In genomic region chr12:115010324-115010995, GRCh38 we compare ENCODE assay signal across 26 cellular contexts.
DNase-seq lines count a peak whose midpoint lies in the region; ATAC-seq and TF ChIP-seq lines count a peak whose summit lies in the region.
"Had no signal": no experiment of that assay in that cellular context is flagged by ENCODE, and none has a peak within 500 bp of the region (broad histone marks: within the 10 kb centered on the region; RNA-seq: fewer than 3 reads in every experiment).

No MANE protein-coding gene starts in this region.

- no peaks in the 10 kb centered on the region for H3K36me3 Mint-ChIP-seq in MCF 10A (ENCODE audit: insufficient read depth, unreplicated experiment)
- H3K36me3 Mint-ChIP-seq: activated naive CD8-positive, alpha-beta T cell; T-cell had no signal

- no peaks in the 10 kb centered on the region for H3K9me3 ChIP-seq in breast epithelium
- no peaks in the 10 kb centered on the region for H3K9me3 ChIP-seq in RWPE2 (ENCODE audit: severe bottlenecking)
- H3K9me3 ChIP-seq in smooth muscle cell (replicated peaks; ENCODE audit: low read depth) = no peaks in the 10 kb centered on the region
- no peaks in the 10 kb centered on the region for H3K9me3 ChIP-seq in stomach
- H3K9me3 ChIP-seq in MM.1S (replicated peaks; ENCODE audit: insufficient read depth, low read length) = no peaks in the 10 kb centered on the region
- H3K9me3 ChIP-seq: esophagus muscularis mucosa, neutrophil, prostate gland had no signal

- H3K27ac Mint-ChIP-seq in MCF 10A (ENCODE audit: low read depth, unreplicated experiment) = peak overlapping the region; percentile 17
- H3K27ac Mint-ChIP-seq: activated naive CD8-positive, alpha-beta T cell; CD4-positive, alpha-beta T cell; memory B cell; T-cell had no signal

- peak overlapping the region; percentile 47 for H3K4me2 ChIP-seq in smooth muscle cell
- no peak overlapping the region for H3K4me2 ChIP-seq in MM.1S (ENCODE audit: low read depth, low read length)

- H3K36me3 ChIP-seq in breast epithelium (no peaks in the 10 kb centered on the region), RWPE2 (ENCODE audit: low read depth) (no peaks in the 10 kb centered on the region), smooth muscle cell (ENCODE audit: low read depth) (no peaks in the 10 kb centered on the region), stomach (no peaks in the 10 kb centered on the region), MM.1S (replicated peaks; ENCODE audit: insufficient read depth, low read length) (no peaks in the 10 kb centered on the region)
- H3K36me3 ChIP-seq: esophagus muscularis mucosa, neutrophil, prostate gland had no signal

- H2AFZ ChIP-seq in smooth muscle cell (ENCODE audit: low read depth) (no peak overlapping the region), MM.1S (ENCODE audit: low read length) (no peak overlapping the region)

- H3K4me1 ChIP-seq in breast epithelium (no peaks in the 10 kb centered on the region), RWPE2 (ENCODE audit: insufficient read depth, poor library complexity, severe bottlenecking) (no peaks in the 10 kb centered on the region), foreskin keratinocyte (no peaks in the 10 kb centered on the region), smooth muscle cell (ENCODE audit: low read depth) (no peaks in the 10 kb centered on the region), stomach (no peaks in the 10 kb centered on the region), MM.1S (ENCODE audit: low read length) (no peaks in the 10 kb centered on the region)
- H3K4me1 ChIP-seq: esophagus muscularis mucosa, prostate gland had no signal

- BruUV-seq in MCF 10A (replicated peaks; lab: Mats Ljungman, UMichigan) = no TSS peak

- H3K27ac ChIP-seq in breast epithelium (no peak overlapping the region), RWPE2 (ENCODE audit: poor library complexity, severe bottlenecking) (no peak overlapping the region), foreskin keratinocyte (no peak overlapping the region), smooth muscle cell (ENCODE audit: low read depth) (peak overlapping the region; percentile 37), stomach (no peak overlapping the region), MM.1S (ENCODE audit: low read length) (no peak overlapping the region)
- H3K27ac ChIP-seq: esophagus muscularis mucosa, neutrophil, prostate gland had no signal

- peak; percentile 93 for DNase-seq in MCF 10A (ENCODE audit: unreplicated experiment)
- DNase-seq in breast epithelium (ENCODE audit: low spot score in 2 of 2) = no peak
- DNase-seq in RWPE2 (ENCODE audit: low spot score) = no peak
- peak in 1 of 2 donors; percentile 18 for DNase-seq in foreskin keratinocyte
- no peak for DNase-seq in smooth muscle cell (lab: John Stamatoyannopoulos, UW; ENCODE audit: unreplicated experiment)
- DNase-seq in stomach = no peak
- no peak for DNase-seq in MM.1S
- DNase-seq: 8988T; activated CD4-positive, alpha-beta T cell treated with anti-CD3 and anti-CD28 coated beads, Interleukin-2, amount 50 U/mL, for 48 hours; activated CD8-positive, alpha-beta memory T cell treated with anti-CD3 and anti-CD28 coated beads, Interleukin-2, amount 50 U/mL, for 48 hours; CD4-positive, alpha-beta T cell; DMS 273 treated with DMSO at 0.1 percent for 48 hours; KG1; kidney glomerular epithelial cell; NCI-H1092 treated with DMSO at 0.1 percent for 48 hours; NCI-H187 treated with DMSO at 0.1 percent for 48 hours; NCI-H748 treated with DMSO at 0.1 percent for 48 hours; OCI-M1; substantia nigra; T-cell had no signal

- CTCF ChIA-PET in MCF 10A (lab: Yijun Ruan, JAX) = no interaction called here

- H3K9me2 ChIP-seq in MM.1S (replicated peaks; ENCODE audit: insufficient read depth, low read length) = no peaks in the 10 kb centered on the region

- TF ChIP-seq CTCF in MCF 10A (IDR thresholded peaks at IDR 0.05; ENCODE audit: unreplicated experiment) (no peak), breast epithelium (IDR thresholded peaks at IDR 0.05) (no peak), RWPE2 (IDR thresholded peaks at IDR 0.05; ENCODE audit: poor library complexity, severe bottlenecking) (no peak), foreskin keratinocyte (conservative IDR thresholded peaks at IDR 0.05) (no peak), smooth muscle cell (IDR thresholded peaks at IDR 0.05; ENCODE audit: borderline replicate concordance, insufficient read depth, poor library complexity, severe bottlenecking) (no peak), stomach (IDR thresholded peaks at IDR 0.05) (no peak), MM.1S (IDR thresholded peaks at IDR 0.05; ENCODE audit: low read length) (no peak)

- POLR2A ChIA-PET in MCF 10A (lab: Yijun Ruan, JAX) = no interaction called here

- peaks cover 14% of the 10 kb centered on the region for H3K27me3 Mint-ChIP-seq in MCF 10A (ENCODE audit: insufficient read depth, unreplicated experiment)
- H3K27me3 Mint-ChIP-seq: activated naive CD8-positive, alpha-beta T cell; CD4-positive, alpha-beta T cell had no signal

- H3K4me3 ChIP-seq in breast epithelium (no peak overlapping the region), RWPE2 (ENCODE audit: severe bottlenecking) (no peak overlapping the region), smooth muscle cell (no peak overlapping the region), stomach (no peak overlapping the region), MM.1S (ENCODE audit: low read length) (no peak overlapping the region)
- H3K4me3 ChIP-seq: esophagus muscularis mucosa, prostate gland had no signal

- WGBS in smooth muscle cell (ENCODE audit: low lambda C conversion rate) = 59% methylated on average over 5 of the region's 5 CpGs
- WGBS in stomach, 5 donors = 90 to 96% (median 94%) methylated on average over 5 of the region's 5 CpGs

- H3F3A ChIP-seq in smooth muscle cell (ENCODE audit: low read depth) (peaks cover 14% of the 10 kb centered on the region), MM.1S (ENCODE audit: insufficient read depth, low read length) (no peaks in the 10 kb centered on the region)

- peak; percentile 21; the same call in 1 of the 3 replicates for ATAC-seq in RWPE2 (ENCODE audit: low read depth)
- peak; percentile 10 for ATAC-seq in foreskin keratinocyte
- ATAC-seq in GM21390 (IDR thresholded peaks at IDR 0.05; ENCODE audit: unreplicated experiment) = no peak
- ATAC-seq: T-cell had no signal

- intact Hi-C loops in MCF 10A (cut with micrococcal nuclease) = no loop called here
- intact Hi-C loops in breast epithelium (cut with DNase I; ENCODE audit: low total_unique reads) = no loop called here
- intact Hi-C loops in stomach (cut with DNase I; ENCODE audit: low total_unique reads) = no loop called here

- H3K79me2 ChIP-seq in smooth muscle cell (ENCODE audit: low read depth) = no peaks in the 10 kb centered on the region
- no peaks in the 10 kb centered on the region for H3K79me2 ChIP-seq in MM.1S (ENCODE audit: low read length)

- peaks cover 22% of the 10 kb centered on the region for H3K9me3 Mint-ChIP-seq in MCF 10A (ENCODE audit: unreplicated experiment)

- no peak overlapping the region for H3K4me3 Mint-ChIP-seq in MCF 10A (ENCODE audit: unreplicated experiment)
- H3K4me3 Mint-ChIP-seq: activated naive CD8-positive, alpha-beta T cell; CD4-positive, alpha-beta T cell; memory B cell; T-cell had no signal

- TF ChIP-seq POLR2A in breast epithelium (IDR thresholded peaks at IDR 0.05) = no peak
- no peak for TF ChIP-seq POLR2A in stomach (IDR thresholded peaks at IDR 0.05)

- H3K9ac ChIP-seq in smooth muscle cell (ENCODE audit: low read depth) = no peak overlapping the region
- H3K9ac ChIP-seq in MM.1S (ENCODE audit: low read length) = no peak overlapping the region

- H4K20me1 ChIP-seq in smooth muscle cell (ENCODE audit: low read depth) (no peaks in the 10 kb centered on the region), MM.1S (ENCODE audit: insufficient read depth, low read length) (no peaks in the 10 kb centered on the region)

- H3K4me1 Mint-ChIP-seq in MCF 10A (ENCODE audit: insufficient read depth, unreplicated experiment) = no peaks in the 10 kb centered on the region
- H3K4me1 Mint-ChIP-seq: memory B cell, T-cell had no signal

- no peaks in the 10 kb centered on the region for H3K27me3 ChIP-seq in breast epithelium
- H3K27me3 ChIP-seq in RWPE2 (ENCODE audit: insufficient read depth, poor library complexity, severe bottlenecking) = no peaks in the 10 kb centered on the region
- H3K27me3 ChIP-seq in foreskin keratinocyte = no peaks in the 10 kb centered on the region
- H3K27me3 ChIP-seq in smooth muscle cell (ENCODE audit: low read depth) = no peaks in the 10 kb centered on the region
- peaks cover 0 to 5% (median 0%) of the 10 kb centered on the region in 3 donors for H3K27me3 ChIP-seq in stomach
- H3K27me3 ChIP-seq in MM.1S (replicated peaks; ENCODE audit: insufficient read depth, low read length) = no peaks in the 10 kb centered on the region
- H3K27me3 ChIP-seq: neutrophil had no signal

- no peak for TF ChIP-seq EP300 in stomach (IDR thresholded peaks at IDR 0.05)
